Comparison of ENCODE assay signal across 1 cellular context in the genomic region with DNA sequence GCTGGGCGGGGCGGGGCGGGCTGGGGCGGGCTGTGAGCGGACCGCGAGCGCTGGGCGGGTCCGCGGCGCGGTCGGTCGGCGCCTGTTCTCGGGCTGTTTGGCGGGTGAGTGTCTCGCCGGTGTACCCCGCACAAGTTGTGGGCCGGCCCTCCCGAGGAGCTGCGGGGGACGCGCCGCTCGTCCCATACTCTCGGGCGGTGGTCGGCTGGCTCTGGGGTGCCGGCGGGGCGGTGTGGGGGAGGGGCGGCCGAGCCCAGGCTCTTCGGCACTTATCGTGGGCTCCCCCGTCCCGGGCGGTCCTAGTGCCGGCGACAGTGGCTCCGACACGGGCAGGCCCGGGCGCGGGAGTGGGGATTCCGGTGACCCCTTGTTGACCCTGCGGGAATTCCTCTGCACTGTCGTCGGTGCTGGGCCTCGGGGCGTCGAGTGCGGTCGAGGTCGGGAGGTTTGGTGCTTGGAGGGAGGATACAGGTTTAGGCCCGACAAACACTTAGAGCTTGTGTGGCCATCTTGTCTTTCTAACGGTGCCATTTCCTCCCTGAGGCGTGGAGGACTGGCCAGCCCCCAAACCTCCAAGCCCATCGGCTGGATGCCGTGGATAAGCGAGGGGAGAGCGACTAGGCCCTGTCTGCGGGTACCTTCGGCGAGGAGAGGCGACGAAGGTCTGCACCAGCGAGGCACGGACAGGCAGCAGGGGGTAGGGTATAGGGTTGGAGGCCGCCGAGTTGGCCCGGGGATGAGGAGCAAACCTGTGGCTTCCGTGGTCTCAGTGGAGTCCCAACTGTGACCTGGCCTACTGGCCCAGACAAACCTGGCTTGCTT.
TF ChIP-seq lines count a peak whose summit lies in the region.

Gene SEPTIN2 (plus strand): TSS at position 47 of the 822 bp plus-strand sequence. CDS start 8,308 bp downstream, outside the sequence.

TF ChIP-seq in HepG2, 621 proteins besides CTCF, POLR2A, EP300 and RAD21 (continued from another document and continues in another):
- TF ChIP-seq RERE (CRISPR knock-in tag; IDR thresholded peaks at IDR 0.05; ENCODE audit: low read depth): no peak
- TF ChIP-seq ZNF24 (IDR thresholded peaks at IDR 0.05): no peak
- TF ChIP-seq ZNF687 (CRISPR knock-in tag; IDR thresholded peaks at IDR 0.05): peak; percentile 87
- no peak for TF ChIP-seq NPAS2 (CRISPR knock-in tag; IDR thresholded peaks at IDR 0.05; ENCODE audit: borderline replicate concordance)
- TF ChIP-seq, protein P1, sequence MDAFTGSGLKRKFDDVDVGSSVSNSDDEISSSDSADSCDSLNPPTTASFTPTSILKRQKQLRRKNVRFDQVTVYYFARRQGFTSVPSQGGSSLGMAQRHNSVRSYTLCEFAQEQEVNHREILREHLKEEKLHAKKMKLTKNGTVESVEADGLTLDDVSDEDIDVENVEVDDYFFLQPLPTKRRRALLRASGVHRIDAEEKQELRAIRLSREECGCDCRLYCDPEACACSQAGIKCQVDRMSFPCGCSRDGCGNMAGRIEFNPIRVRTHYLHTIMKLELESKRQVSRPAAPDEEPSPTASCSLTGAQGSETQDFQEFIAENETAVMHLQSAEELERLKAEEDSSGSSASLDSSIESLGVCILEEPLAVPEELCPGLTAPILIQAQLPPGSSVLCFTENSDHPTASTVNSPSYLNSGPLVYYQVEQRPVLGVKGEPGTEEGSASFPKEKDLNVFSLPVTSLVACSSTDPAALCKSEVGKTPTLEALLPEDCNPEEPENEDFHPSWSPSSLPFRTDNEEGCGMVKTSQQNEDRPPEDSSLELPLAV (CRISPR knock-in tag; conservative IDR thresholded peaks at IDR 0.05; ENCODE audit: low read depth): no peak
- TF ChIP-seq ZNF552 (CRISPR knock-in tag; IDR thresholded peaks at IDR 0.05; ENCODE audit: borderline replicate concordance): peak; percentile 55
- TF ChIP-seq LRRFIP1 (CRISPR knock-in tag; conservative IDR thresholded peaks at IDR 0.05): no peak
- TF ChIP-seq, protein P2, sequence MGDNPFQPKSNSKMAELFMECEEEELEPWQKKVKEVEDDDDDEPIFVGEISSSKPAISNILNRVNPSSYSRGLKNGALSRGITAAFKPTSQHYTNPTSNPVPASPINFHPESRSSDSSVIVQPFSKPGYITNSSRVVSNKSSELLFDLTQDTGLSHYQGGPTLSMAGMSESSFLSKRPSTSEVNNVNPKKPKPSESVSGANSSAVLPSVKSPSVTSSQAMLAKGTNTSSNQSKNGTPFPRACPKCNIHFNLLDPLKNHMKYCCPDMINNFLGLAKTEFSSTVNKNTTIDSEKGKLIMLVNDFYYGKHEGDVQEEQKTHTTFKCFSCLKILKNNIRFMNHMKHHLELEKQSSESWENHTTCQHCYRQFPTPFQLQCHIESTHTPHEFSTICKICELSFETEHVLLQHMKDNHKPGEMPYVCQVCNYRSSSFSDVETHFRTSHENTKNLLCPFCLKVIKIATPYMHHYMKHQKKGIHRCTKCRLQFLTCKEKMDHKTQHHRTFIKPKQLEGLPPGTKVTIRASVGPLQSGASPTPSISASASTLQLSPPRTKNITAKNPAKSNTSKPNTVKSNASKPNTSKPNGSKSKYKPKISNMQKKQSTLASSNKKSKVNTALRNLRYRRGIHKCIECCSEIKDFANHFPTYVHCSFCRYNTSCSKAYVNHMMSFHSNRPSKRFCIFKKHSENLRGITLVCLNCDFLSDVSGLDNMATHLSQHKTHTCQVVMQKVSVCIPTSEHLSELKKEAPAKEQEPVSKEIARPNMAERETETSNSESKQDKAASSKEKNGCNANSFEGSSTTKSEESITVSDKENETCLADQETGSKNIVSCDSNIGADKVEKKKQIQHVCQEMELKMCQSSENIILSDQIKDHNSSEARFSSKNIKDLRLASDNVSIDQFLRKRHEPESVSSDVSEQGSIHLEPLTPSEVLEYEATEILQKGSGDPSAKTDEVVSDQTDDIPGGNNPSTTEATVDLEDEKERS (CRISPR knock-in tag; IDR thresholded peaks at IDR 0.05): peak; percentile 98
- TF ChIP-seq ZNF660 (CRISPR knock-in tag; IDR thresholded peaks at IDR 0.05; ENCODE audit: borderline replicate concordance, low read depth): no peak
- TF ChIP-seq ATF1 (CRISPR knock-in tag; IDR thresholded peaks at IDR 0.05): no peak
- TF ChIP-seq ZNF598 (CRISPR knock-in tag; IDR thresholded peaks at IDR 0.05; ENCODE audit: borderline replicate concordance): no peak
- peak; percentile 50; the same call in 1 of the 2 replicates for TF ChIP-seq MED1 (CRISPR knock-in tag; IDR thresholded peaks at IDR 0.05)
- 0 out of 2 replicates have a peak, but pooled peaks have one; percentile 67 for TF ChIP-seq KLF12 (CRISPR knock-in tag; IDR thresholded peaks at IDR 0.05; ENCODE audit: borderline replicate concordance)
- peak; percentile 69 for TF ChIP-seq BCL3 (CRISPR knock-in tag; IDR thresholded peaks at IDR 0.05)
- no peak for TF ChIP-seq CBX2 (IDR thresholded peaks at IDR 0.05; ENCODE audit: low read depth, low read length)
- TF ChIP-seq CBX2 (CRISPR knock-in tag; IDR thresholded peaks at IDR 0.05; ENCODE audit: low read depth): no peak; the same call in 1 of the 2 replicates
- TF ChIP-seq, protein P3, sequence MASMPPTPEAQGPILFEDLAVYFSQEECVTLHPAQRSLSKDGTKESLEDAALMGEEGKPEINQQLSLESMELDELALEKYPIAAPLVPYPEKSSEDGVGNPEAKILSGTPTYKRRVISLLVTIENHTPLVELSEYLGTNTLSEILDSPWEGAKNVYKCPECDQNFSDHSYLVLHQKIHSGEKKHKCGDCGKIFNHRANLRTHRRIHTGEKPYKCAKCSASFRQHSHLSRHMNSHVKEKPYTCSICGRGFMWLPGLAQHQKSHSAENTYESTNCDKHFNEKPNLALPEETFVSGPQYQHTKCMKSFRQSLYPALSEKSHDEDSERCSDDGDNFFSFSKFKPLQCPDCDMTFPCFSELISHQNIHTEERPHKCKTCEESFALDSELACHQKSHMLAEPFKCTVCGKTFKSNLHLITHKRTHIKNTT (CRISPR knock-in tag; IDR thresholded peaks at IDR 0.05): no peak
- no peak for TF ChIP-seq ZNF672 (CRISPR knock-in tag; IDR thresholded peaks at IDR 0.05)
- TF ChIP-seq KLF13 (CRISPR knock-in tag; IDR thresholded peaks at IDR 0.05): peak; percentile 50; the same call in 1 of the 2 replicates
- 0 out of 2 replicates have a peak, but pooled peaks have one; percentile 79 for TF ChIP-seq NCOA1 (CRISPR knock-in tag; IDR thresholded peaks at IDR 0.05)
- no peak for TF ChIP-seq CAMTA2 (CRISPR knock-in tag; IDR thresholded peaks at IDR 0.05; ENCODE audit: borderline replicate concordance)
- no peak for TF ChIP-seq BATF2 (CRISPR knock-in tag; IDR thresholded peaks at IDR 0.05)
- TF ChIP-seq HMG20A (CRISPR knock-in tag; IDR thresholded peaks at IDR 0.05; ENCODE audit: borderline replicate concordance): no peak
- TF ChIP-seq, protein P4, sequence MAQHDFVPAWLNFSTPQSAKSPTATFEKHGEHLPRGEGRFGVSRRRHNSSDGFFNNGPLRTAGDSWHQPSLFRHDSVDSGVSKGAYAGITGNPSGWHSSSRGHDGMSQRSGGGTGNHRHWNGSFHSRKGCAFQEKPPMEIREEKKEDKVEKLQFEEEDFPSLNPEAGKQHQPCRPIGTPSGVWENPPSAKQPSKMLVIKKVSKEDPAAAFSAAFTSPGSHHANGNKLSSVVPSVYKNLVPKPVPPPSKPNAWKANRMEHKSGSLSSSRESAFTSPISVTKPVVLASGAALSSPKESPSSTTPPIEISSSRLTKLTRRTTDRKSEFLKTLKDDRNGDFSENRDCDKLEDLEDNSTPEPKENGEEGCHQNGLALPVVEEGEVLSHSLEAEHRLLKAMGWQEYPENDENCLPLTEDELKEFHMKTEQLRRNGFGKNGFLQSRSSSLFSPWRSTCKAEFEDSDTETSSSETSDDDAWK (CRISPR knock-in tag; IDR thresholded peaks at IDR 0.05): no peak
